ENCODE assay signal across 21 cellular contexts in the genomic region with DNA sequence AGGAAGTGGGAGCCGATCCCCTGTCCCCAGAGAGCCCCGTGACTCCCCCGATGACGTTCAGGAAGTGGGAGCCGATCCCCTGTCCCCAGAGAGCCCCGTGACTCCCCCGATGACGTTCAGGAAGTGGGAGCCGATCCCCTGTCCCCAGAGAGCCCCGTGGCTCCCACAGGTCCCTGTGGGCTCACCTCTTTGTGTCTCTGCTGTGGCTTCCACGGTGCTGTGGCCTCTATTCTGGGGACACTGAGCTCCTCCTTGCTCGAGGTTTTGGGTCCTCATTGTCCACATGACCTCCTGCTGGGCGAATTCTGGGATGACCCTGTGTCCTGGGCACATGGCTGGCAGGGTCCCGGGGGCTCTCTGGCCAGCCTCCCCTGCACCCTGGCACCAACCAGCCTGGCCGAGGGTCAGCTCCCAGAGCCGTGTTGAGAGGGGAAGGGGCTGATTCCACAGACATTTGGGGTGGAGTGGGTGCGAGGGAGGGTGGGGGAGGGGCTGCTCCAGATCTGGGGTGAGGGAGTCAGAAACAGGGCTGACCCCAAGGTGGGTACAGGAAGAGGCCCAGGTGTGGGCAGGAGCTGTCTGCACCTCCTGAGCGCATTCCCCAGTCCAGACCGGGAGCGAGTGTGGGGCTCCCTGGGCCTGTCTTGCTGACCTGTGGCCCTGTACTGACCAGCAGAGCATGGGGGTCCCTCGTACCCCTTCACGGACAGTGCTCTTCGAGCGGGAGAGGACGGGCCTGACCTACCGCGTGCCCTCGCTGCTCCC. TPM values are rescaled to one million over a fixed set of nuclear protein-coding genes. Genes with fewer than 3 reads are reported as not detected.
DNase-seq lines count a peak whose midpoint lies in the region; ATAC-seq, FAIRE-seq and TF ChIP-seq lines count a peak whose summit lies in the region.
"Had no signal": no experiment of that assay in that cellular context is flagged by ENCODE, and none has a peak within 500 bp of the region (broad histone marks: within the 10 kb centered on the region; RNA-seq: fewer than 3 reads in every experiment).

No MANE protein-coding gene starts in this region.

- H3K27ac ChIP-seq in heart right ventricle (peak overlapping the region in 5 of 10 donors; percentile 29 to 58 (median 37)), left ventricle myocardium inferior (replicated peaks) (no peak overlapping the region), body of pancreas (no peak overlapping the region), neural progenitor cell (no peak overlapping the region)
- H3K27ac ChIP-seq: HL-60, Peyer's patch, stomach had no signal

- no peak overlapping the region for H3K4me2 ChIP-seq in neural progenitor cell

- peaks cover 0 to 4% (median 0%) of the 10 kb centered on the region in 7 donors for H3K27me3 ChIP-seq in heart right ventricle
- H3K27me3 ChIP-seq in left ventricle myocardium inferior (ENCODE audit: low read depth) = no peaks in the 10 kb centered on the region
- no peaks in the 10 kb centered on the region for H3K27me3 ChIP-seq in body of pancreas
- H3K27me3 ChIP-seq in neural progenitor cell = no peaks in the 10 kb centered on the region
- H3K27me3 ChIP-seq: Peyer's patch had no signal

- H3K4me1 Mint-ChIP-seq in effector memory CD8-positive, alpha-beta T cell (ENCODE audit: low read depth in 2 of 2) = peaks cover 3 to 16% of the 10 kb centered on the region in 2 donors
- peaks cover 17% of the 10 kb centered on the region for H3K4me1 Mint-ChIP-seq in neural progenitor cell

- no peak overlapping the region for H3K4me3 ChIP-seq in heart right ventricle
- no peak overlapping the region for H3K4me3 ChIP-seq in left ventricle myocardium inferior
- H3K4me3 ChIP-seq in body of pancreas = no peak overlapping the region
- no peak overlapping the region for H3K4me3 ChIP-seq in neural progenitor cell
- H3K4me3 ChIP-seq: Peyer's patch, stomach had no signal

- DNase-seq in heart right ventricle (no peak), left ventricle myocardium inferior (no peak), body of pancreas (no peak), urothelium cell line (ENCODE audit: low spot score) (no peak), neural progenitor cell (ENCODE audit: low spot score) (no peak)
- peak in 2 of 3 experiments; percentile 30 to 32 for DNase-seq in effector memory CD8-positive, alpha-beta T cell
- DNase-seq: C1 segment of cervical spinal cord; effector CD8-positive, alpha-beta T cell; GF-D8; islet precursor cell; NCI-H345; stimulated activated CD4-positive, alpha-beta T cell treated with anti-CD3 and anti-CD28 coated beads, Interleukin-4, amount 100 ng/mL, for 24 hours; stomach had no signal

- peak overlapping the region in 1 of 2 donors; percentile 17 for H3K4me3 Mint-ChIP-seq in effector memory CD8-positive, alpha-beta T cell
- H3K4me3 Mint-ChIP-seq in neural progenitor cell = no peak overlapping the region

- intact Hi-C loops in heart right ventricle (cut with DNase I) = no loop called here
- intact Hi-C loops in left ventricle myocardium inferior (cut with micrococcal nuclease) = no loop called here
- intact Hi-C loops in body of pancreas (cut with DNase I) = no loop called here

- peaks cover 4% of the 10 kb centered on the region for H3F3A ChIP-seq in neural progenitor cell (ENCODE audit: low read depth)

- no peak for FAIRE-seq in urothelium cell line (lab: Jason Lieb, UNC)
- FAIRE-seq: frontal cortex had no signal

- TF ChIP-seq CTCF in heart right ventricle (IDR thresholded peaks at IDR 0.05) (no peak), left ventricle myocardium inferior (IDR thresholded peaks at IDR 0.05; ENCODE audit: borderline replicate concordance) (no peak), body of pancreas (IDR thresholded peaks at IDR 0.05) (no peak), neural progenitor cell (IDR thresholded peaks at IDR 0.05) (no peak)

- ATAC-seq in heart right ventricle (peak in 5 of 8 donors; percentile 9 to 82 (median 60)), HG03432 (IDR thresholded peaks at IDR 0.05; ENCODE audit: unreplicated experiment) (peak; percentile 40), body of pancreas (no peak), GM18511 (IDR thresholded peaks at IDR 0.05; ENCODE audit: unreplicated experiment) (no peak)
- ATAC-seq in effector memory CD8-positive, alpha-beta T cell (replicated peaks) = peak; percentile 87

- H3K36me3 Mint-ChIP-seq in effector memory CD8-positive, alpha-beta T cell (ENCODE audit: insufficient read depth) = peaks cover 6% of the 10 kb centered on the region
- no peaks in the 10 kb centered on the region for H3K36me3 Mint-ChIP-seq in neural progenitor cell

- H3K9me3 Mint-ChIP-seq in effector memory CD8-positive, alpha-beta T cell = no peaks in the 10 kb centered on the region
- no peaks in the 10 kb centered on the region for H3K9me3 Mint-ChIP-seq in neural progenitor cell

- H3K9ac ChIP-seq in neural progenitor cell = no peak overlapping the region

- no peaks in the 10 kb centered on the region for H4K20me1 ChIP-seq in neural progenitor cell (ENCODE audit: low read depth)

- no peaks in the 10 kb centered on the region for H3K27me3 Mint-ChIP-seq in effector memory CD8-positive, alpha-beta T cell
- peaks cover 2% of the 10 kb centered on the region for H3K27me3 Mint-ChIP-seq in neural progenitor cell (ENCODE audit: insufficient read depth, low read depth)

- no peaks in the 10 kb centered on the region for H3K9me3 ChIP-seq in heart right ventricle
- H3K9me3 ChIP-seq in left ventricle myocardium inferior (replicated peaks) = no peaks in the 10 kb centered on the region
- H3K9me3 ChIP-seq in body of pancreas = no peaks in the 10 kb centered on the region
- H3K9me3 ChIP-seq in neural progenitor cell (ENCODE audit: low read depth) = no peaks in the 10 kb centered on the region
- H3K9me3 ChIP-seq: Peyer's patch, stomach had no signal

- no peak overlapping the region for H2AFZ ChIP-seq in neural progenitor cell (replicated peaks)

- TF ChIP-seq POLR2A in body of pancreas (IDR thresholded peaks at IDR 0.05) = no peak

- H3K4me1 ChIP-seq in heart right ventricle (peaks cover 3 to 39% (median 18%) of the 10 kb centered on the region in 9 donors), left ventricle myocardium inferior (peaks cover 34% of the 10 kb centered on the region), body of pancreas (peaks cover 6% of the 10 kb centered on the region), neural progenitor cell (peaks cover 17% of the 10 kb centered on the region)
- H3K4me1 ChIP-seq: stomach had no signal

- no peaks in the 10 kb centered on the region for H3K79me2 ChIP-seq in neural progenitor cell (ENCODE audit: low read depth)

- H3K36me3 ChIP-seq in heart right ventricle (no peaks in the 10 kb centered on the region), left ventricle myocardium inferior (no peaks in the 10 kb centered on the region), body of pancreas (replicated peaks in 1 of 2; ENCODE audit: insufficient read depth in 1 of 2, low read depth in 2 of 2) (no peaks in the 10 kb centered on the region), neural progenitor cell (no peaks in the 10 kb centered on the region)
- H3K36me3 ChIP-seq: Peyer's patch, stomach had no signal

- WGBS in heart right ventricle, 2 donors = 61 to 77% methylated on average over 27 to 28 of the region's 28 CpGs
- 55 to 59% methylated on average over 14 to 28 of the region's 28 CpGs for WGBS in body of pancreas, 2 donors

- peak overlapping the region in 1 of 2 donors; percentile 12 for H3K27ac Mint-ChIP-seq in effector memory CD8-positive, alpha-beta T cell
- no peak overlapping the region for H3K27ac Mint-ChIP-seq in neural progenitor cell

RNA-seq across cellular contexts. Expression of gene NEU4, which starts 5.0 kb away (rescaled TPM):
- total RNA-seq in heart right ventricle (1 to 10 TPM in 1 of 10 donors, under 1 TPM in 7, not detected in 2; 0.07 to 1.2 (median 0.46) TPM), left ventricle myocardium inferior (not detected), body of pancreas (not detected), neural progenitor cell (ENCODE audit: low replicate concordance) (1.2 TPM in 1 of 2 replicates, not detected in the other)
- 1 to 10 TPM in 1 of 2 donors, under 1 TPM in 1; 0.22 to 1.0 TPM for polyA plus RNA-seq in heart right ventricle
- total RNA-seq: MCF 10A had no signal

RNA-seq across cellular contexts. Expression of gene GAL3ST2, which starts 37.4 kb away (rescaled TPM):
- total RNA-seq in heart right ventricle (under 1 TPM in 3 of 10 donors, not detected in 7; 0.19 to 0.28 (median 0.23) TPM), left ventricle myocardium inferior (not detected), body of pancreas (not detected), neural progenitor cell (ENCODE audit: low replicate concordance) (0.09 TPM in 1 of 2 replicates, not detected in the other)
- not detected for polyA plus RNA-seq in heart right ventricle
- total RNA-seq: aorta, MCF 10A had no signal
- polyA plus RNA-seq: aorta, stomach had no signal

RNA-seq across cellular contexts. Expression of gene PDCD1, which starts 44.7 kb away (rescaled TPM):
- total RNA-seq in heart right ventricle (10 to 100 TPM in 1 of 10 donors, 1 to 10 TPM in 9; 1.3 to 14.2 (median 2.8) TPM), left ventricle myocardium inferior (3.3 TPM), body of pancreas (1 to 10 TPM in 1 of 2 donors, under 1 TPM in 1; 0.99 to 1.3 TPM), neural progenitor cell (ENCODE audit: low replicate concordance) (not detected in 2 replicates)
- polyA plus RNA-seq in heart right ventricle = 1 to 10 TPM; 6.4 to 7.1 TPM
- total RNA-seq: MCF 10A had no signal
- polyA plus RNA-seq: aorta had no signal

RNA-seq across cellular contexts. Expression of gene RTP5, which starts 55.5 kb away (rescaled TPM):
- not detected for total RNA-seq in heart right ventricle
- under 1 TPM in 1 of 2 donors, not detected in 1; 0.15 TPM for polyA plus RNA-seq in heart right ventricle
- total RNA-seq in left ventricle myocardium inferior = not detected
- not detected for total RNA-seq in body of pancreas
- total RNA-seq in neural progenitor cell (ENCODE audit: low replicate concordance) = not detected in 2 replicates
- total RNA-seq: aorta, MCF 10A, renal cortical epithelial cell had no signal
- polyA plus RNA-seq: aorta had no signal

Comparison
In these comparisons a context has a peak if more than half of its experiments do, and no peak if none do; other contexts are left out.
1. ATAC-seq: peak in heart right ventricle (5 of 8), HG03432 (single experiment) and effector memory CD8-positive, alpha-beta T cell (single experiment); none in body of pancreas (single experiment) and GM18511 (single experiment).
2. DNase-seq: peak in effector memory CD8-positive, alpha-beta T cell (2 of 3); none in heart right ventricle (0 of 2), left ventricle myocardium inferior (single experiment), body of pancreas (0 of 4), urothelium cell line (single experiment) and neural progenitor cell (single experiment).